1 cellular context compared by ENCODE assay signal in genomic region chr15:32840481-32841245, GRCh38.
TF ChIP-seq lines count a peak whose summit lies in the region.

No MANE protein-coding gene starts in this region.

TF ChIP-seq in GM23338, 12 proteins besides CTCF, POLR2A, EP300 and RAD21 (continued from another document):
- TF ChIP-seq ZNF462 (CRISPR knock-in tag; IDR thresholded peaks at IDR 0.05) (no peak), JUNB (IDR thresholded peaks at IDR 0.05; ENCODE audit: unreplicated experiment) (no peak), STAT1 (IDR thresholded peaks at IDR 0.05; ENCODE audit: unreplicated experiment) (no peak), CREB1 (CRISPR knock-in tag; IDR thresholded peaks at IDR 0.05; ENCODE audit: low read depth) (no peak), EZH2 (IDR thresholded peaks at IDR 0.05; ENCODE audit: low read depth, unreplicated experiment) (no peak), REST (IDR thresholded peaks at IDR 0.05; ENCODE audit: unreplicated experiment) (no peak), ZNF114 (CRISPR knock-in tag; IDR thresholded peaks at IDR 0.05) (no peak), EZH2phosphoT487 (IDR thresholded peaks at IDR 0.05; ENCODE audit: unreplicated experiment) (no peak)
